ENCODE assay signal across 8 cellular contexts in the genomic region with DNA sequence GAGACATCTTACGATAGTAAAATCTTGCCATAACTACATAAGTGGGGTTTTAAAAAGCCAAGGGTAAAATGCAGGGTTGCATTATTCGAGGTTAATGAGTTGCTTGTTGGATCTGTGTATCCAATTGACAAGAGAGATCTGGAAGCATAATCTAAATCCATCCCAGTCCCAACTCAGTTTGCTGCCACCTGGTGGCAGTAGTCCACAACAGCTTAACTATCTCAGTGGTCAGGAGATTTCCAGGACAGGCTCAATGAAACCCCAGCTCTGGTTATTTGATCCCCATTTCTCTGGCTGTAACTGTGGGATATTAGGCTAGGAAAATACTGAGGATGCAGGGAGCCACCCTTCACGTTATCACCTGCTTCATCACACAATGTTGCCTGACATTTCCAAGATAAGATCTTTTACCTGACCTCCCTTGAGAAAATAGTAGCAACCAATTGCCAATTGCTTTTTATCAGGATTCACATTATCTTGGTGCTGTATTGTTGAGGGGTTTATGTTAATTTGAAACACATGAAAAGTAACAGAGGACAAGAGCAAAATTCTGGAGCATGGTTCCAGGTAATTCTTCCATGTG.
DNase-seq lines count a peak whose midpoint lies in the region; ATAC-seq and TF ChIP-seq lines count a peak whose summit lies in the region.

No MANE protein-coding gene starts in this region.

- DNase-seq in EL (peak; percentile 65), NCI-H2171 (lab: John Stamatoyannopoulos, UW) (peak; percentile 0), dermis blood vessel endothelial cell (peak; percentile 79), lower leg skin (ENCODE audit: low spot score in 2 of 2) (peak; percentile 58 to 90)
- peak; percentile 73 for DNase-seq in activated CD4-positive, alpha-beta T cell treated with anti-CD3 and anti-CD28 coated beads for 36 hours
- DNase-seq in stimulated activated CD8-positive, alpha-beta memory T cell treated with anti-CD3 and anti-CD28 coated beads, Interleukin-12 subunit alpha, Interleukin-12 subunit beta, amount 100 ng/mL, for 1 hour (ENCODE audit: low read depth) = peak; percentile 41

- TF ChIP-seq POLR2A in lower leg skin (IDR thresholded peaks at IDR 0.05) = no peak

- no peaks in the 10 kb centered on the region for H3K4me1 ChIP-seq in HEK293 (ENCODE audit: control insufficient read depth, insufficient read depth, low read length)

- peaks cover 67% of the 10 kb centered on the region for H3K4me1 Mint-ChIP-seq in activated CD4-positive, alpha-beta T cell treated with anti-CD3 and anti-CD28 coated beads for 36 hours

- H3K4me3 ChIP-seq in HEK293 (ENCODE audit: low read depth, low read length) (no peak overlapping the region), lower leg skin (ENCODE audit: low read depth, poor library complexity, severe bottlenecking) (no peak overlapping the region)

- H3K4me3 Mint-ChIP-seq in activated CD4-positive, alpha-beta T cell treated with anti-CD3 and anti-CD28 coated beads for 36 hours = no peak overlapping the region

- intact Hi-C loops in activated CD4-positive, alpha-beta T cell treated with anti-CD3 and anti-CD28 coated beads for 36 hours (cut with DNase I, micrococcal nuclease) = loop anchor here (1.0 kb wide), 2 partner anchors 55 to 60 kb away; no protein-coding TSS in a partner anchor
- intact Hi-C loops in lower leg skin (cut with DNase I; ENCODE audit: low total_unique reads) = loop anchor here (10.0 kb wide), 1 partner anchor 58 kb away; no protein-coding TSS in a partner anchor

- ATAC-seq in activated CD4-positive, alpha-beta T cell treated with anti-CD3 and anti-CD28 coated beads for 36 hours = no peak
- ATAC-seq in GM21528 (IDR thresholded peaks at IDR 0.05; ENCODE audit: low FRiP score, unreplicated experiment) = no peak

- peaks cover 2% of the 10 kb centered on the region for H3K36me3 Mint-ChIP-seq in activated CD4-positive, alpha-beta T cell treated with anti-CD3 and anti-CD28 coated beads for 36 hours (ENCODE audit: low read depth)

- H3K36me3 ChIP-seq in HEK293 (ENCODE audit: control insufficient read depth in 2 of 2, insufficient read depth in 1 of 2, low read length in 2 of 2) = no peaks in the 10 kb centered on the region

- CTCF ChIA-PET in HEK293 (lab: Yijun Ruan, JAX) = interaction anchor here (1.2 to 5.3 kb wide), 5 partner anchors 9 to 64 kb away, joined by 5 to 33 read pairs (median 6); no protein-coding TSS in a partner anchor
- CTCF ChIA-PET in activated CD4-positive, alpha-beta T cell treated with anti-CD3 and anti-CD28 coated beads for 36 hours (lab: Charles Lee) = interaction anchor here (0.7 to 5.7 kb wide), 12 partner anchors 10 to 704 kb away, joined by 3 to 53 read pairs (median 4); no protein-coding TSS in a partner anchor

- no peak overlapping the region for H3K27ac Mint-ChIP-seq in activated CD4-positive, alpha-beta T cell treated with anti-CD3 and anti-CD28 coated beads for 36 hours

- TF ChIP-seq CTCF in HEK293 (tag by site-specific recombination; IDR thresholded peaks at IDR 0.05) (peak; percentile 43), lower leg skin (IDR thresholded peaks at IDR 0.05) (no peak)

- no peaks in the 10 kb centered on the region for H3K27me3 Mint-ChIP-seq in activated CD4-positive, alpha-beta T cell treated with anti-CD3 and anti-CD28 coated beads for 36 hours

- H3K9me3 Mint-ChIP-seq in activated CD4-positive, alpha-beta T cell treated with anti-CD3 and anti-CD28 coated beads for 36 hours (ENCODE audit: low read depth) = no peaks in the 10 kb centered on the region

- H3K9me3 ChIP-seq in HEK293 (ENCODE audit: control insufficient read depth, insufficient read depth, low read depth, low read length) = no peaks in the 10 kb centered on the region

- WGBS in lower leg skin, 2 donors = 14 to 16% methylated on average over 3 of the region's 3 CpGs

- no peak overlapping the region for H3K27ac ChIP-seq in HEK293 (ENCODE audit: extremely low read depth, low read depth, low read length)

- POLR2A ChIA-PET in HEK293 (lab: Yijun Ruan, JAX) = no interaction called here
- POLR2A ChIA-PET in activated CD4-positive, alpha-beta T cell treated with anti-CD3 and anti-CD28 coated beads for 36 hours (lab: Charles Lee) = no interaction called here

TF ChIP-seq in HEK293, 187 proteins besides CTCF, POLR2A, EP300 and RAD21:
- TF ChIP-seq ZNF707 (tag by site-specific recombination; IDR thresholded peaks at IDR 0.05) (no peak), KLF10 (tag by site-specific recombination; IDR thresholded peaks at IDR 0.05) (no peak), ZNF792 (tag by site-specific recombination; IDR thresholded peaks at IDR 0.05) (no peak), ZNF132 (tag by site-specific recombination; IDR thresholded peaks at IDR 0.05; ENCODE audit: borderline replicate concordance) (no peak), ZNF596 (tag by site-specific recombination; IDR thresholded peaks at IDR 0.05) (no peak), KLF16 (tag by site-specific recombination; IDR thresholded peaks at IDR 0.05) (no peak), ZNF654 (tag by site-specific recombination; IDR thresholded peaks at IDR 0.05; ENCODE audit: low read depth) (peak; percentile 44), ZNF558 (tag by site-specific recombination; IDR thresholded peaks at IDR 0.05) (peak; percentile 33; the same call in 1 of the 2 replicates)
- TF ChIP-seq, protein P1, sequence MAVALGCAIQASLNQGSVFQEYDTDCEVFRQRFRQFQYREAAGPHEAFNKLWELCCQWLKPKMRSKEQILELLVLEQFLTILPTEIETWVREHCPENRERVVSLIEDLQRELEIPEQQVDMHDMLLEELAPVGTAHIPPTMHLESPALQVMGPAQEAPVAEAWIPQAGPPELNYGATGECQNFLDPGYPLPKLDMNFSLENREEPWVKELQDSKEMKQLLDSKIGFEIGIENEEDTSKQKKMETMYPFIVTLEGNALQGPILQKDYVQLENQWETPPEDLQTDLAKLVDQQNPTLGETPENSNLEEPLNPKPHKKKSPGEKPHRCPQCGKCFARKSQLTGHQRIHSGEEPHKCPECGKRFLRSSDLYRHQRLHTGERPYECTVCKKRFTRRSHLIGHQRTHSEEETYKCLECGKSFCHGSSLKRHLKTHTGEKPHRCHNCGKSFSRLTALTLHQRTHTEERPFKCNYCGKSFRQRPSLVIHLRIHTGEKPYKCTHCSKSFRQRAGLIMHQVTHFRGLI (tag by site-specific recombination; IDR thresholded peaks at IDR 0.05) = no peak

Comparison
In these comparisons a context has a peak if more than half of its experiments do, and no peak if none do; other contexts are left out.
1. DNase-seq: peak in every context shown above with its lines; median percentile 79 in dermis blood vessel endothelial cell; 74 in lower leg skin; 73 in activated CD4-positive, alpha-beta T cell treated with anti-CD3 and anti-CD28 coated beads for 36 hours; 65 in EL; 41 in stimulated activated CD8-positive, alpha-beta memory T cell treated with anti-CD3 and anti-CD28 coated beads, Interleukin-12 subunit alpha, Interleukin-12 subunit beta, amount 100 ng/mL, for 1 hour; 0 in NCI-H2171.